1 cellular context compared by ENCODE assay signal in the genomic region with DNA sequence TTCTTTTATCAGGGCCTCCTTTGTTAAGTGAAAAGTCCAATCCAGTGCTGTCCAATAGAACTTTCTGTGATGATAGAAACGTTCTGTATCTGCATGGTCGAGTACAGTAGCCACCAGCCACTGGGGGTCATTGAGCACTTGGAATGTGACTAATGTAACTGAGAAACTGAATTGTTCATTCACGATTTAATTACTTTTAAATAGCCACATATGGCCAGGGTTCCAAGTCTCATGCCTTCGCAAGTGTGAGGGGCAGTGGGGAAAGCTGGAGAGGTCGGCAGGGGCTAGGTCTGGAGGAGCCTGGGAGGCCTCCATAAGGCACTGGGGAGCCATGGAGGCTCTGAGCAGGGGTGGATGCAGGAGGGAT.
TF ChIP-seq lines count a peak whose summit lies in the region.

No MANE protein-coding gene starts in this region.

TF ChIP-seq in HepG2, 621 proteins besides CTCF, POLR2A, EP300 and RAD21:
- TF ChIP-seq ZNF83 (CRISPR knock-in tag; IDR thresholded peaks at IDR 0.05; ENCODE audit: borderline replicate concordance) (no peak), ZHX1 (CRISPR knock-in tag; IDR thresholded peaks at IDR 0.05; ENCODE audit: low read depth) (no peak), ZNF10 (CRISPR knock-in tag; IDR thresholded peaks at IDR 0.05; ENCODE audit: borderline replicate concordance, low read depth) (no peak), AGO1 (IDR thresholded peaks at IDR 0.05; ENCODE audit: low read depth, low read length, poor library complexity, severe bottlenecking) (no peak), ZNF557 (CRISPR knock-in tag; IDR thresholded peaks at IDR 0.05) (no peak), EED (CRISPR knock-in tag; IDR thresholded peaks at IDR 0.05) (no peak), ZNF737 (CRISPR knock-in tag; IDR thresholded peaks at IDR 0.05; ENCODE audit: borderline replicate concordance) (no peak), ZNF296 (CRISPR knock-in tag; conservative IDR thresholded peaks at IDR 0.05) (no peak), ZNF138 (CRISPR knock-in tag; IDR thresholded peaks at IDR 0.05; ENCODE audit: low read depth) (no peak)
- TF ChIP-seq, protein P1, sequence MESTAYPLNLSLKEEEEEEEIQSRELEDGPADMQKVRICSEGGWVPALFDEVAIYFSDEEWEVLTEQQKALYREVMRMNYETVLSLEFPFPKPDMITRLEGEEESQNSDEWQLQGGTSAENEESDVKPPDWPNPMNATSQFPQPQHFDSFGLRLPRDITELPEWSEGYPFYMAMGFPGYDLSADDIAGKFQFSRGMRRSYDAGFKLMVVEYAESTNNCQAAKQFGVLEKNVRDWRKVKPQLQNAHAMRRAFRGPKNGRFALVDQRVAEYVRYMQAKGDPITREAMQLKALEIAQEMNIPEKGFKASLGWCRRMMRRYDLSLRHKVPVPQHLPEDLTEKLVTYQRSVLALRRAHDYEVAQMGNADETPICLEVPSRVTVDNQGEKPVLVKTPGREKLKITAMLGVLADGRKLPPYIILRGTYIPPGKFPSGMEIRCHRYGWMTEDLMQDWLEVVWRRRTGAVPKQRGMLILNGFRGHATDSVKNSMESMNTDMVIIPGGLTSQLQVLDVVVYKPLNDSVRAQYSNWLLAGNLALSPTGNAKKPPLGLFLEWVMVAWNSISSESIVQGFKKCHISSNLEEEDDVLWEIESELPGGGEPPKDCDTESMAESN (CRISPR knock-in tag; conservative IDR thresholded peaks at IDR 0.05): no peak
- TF ChIP-seq, protein P2, sequence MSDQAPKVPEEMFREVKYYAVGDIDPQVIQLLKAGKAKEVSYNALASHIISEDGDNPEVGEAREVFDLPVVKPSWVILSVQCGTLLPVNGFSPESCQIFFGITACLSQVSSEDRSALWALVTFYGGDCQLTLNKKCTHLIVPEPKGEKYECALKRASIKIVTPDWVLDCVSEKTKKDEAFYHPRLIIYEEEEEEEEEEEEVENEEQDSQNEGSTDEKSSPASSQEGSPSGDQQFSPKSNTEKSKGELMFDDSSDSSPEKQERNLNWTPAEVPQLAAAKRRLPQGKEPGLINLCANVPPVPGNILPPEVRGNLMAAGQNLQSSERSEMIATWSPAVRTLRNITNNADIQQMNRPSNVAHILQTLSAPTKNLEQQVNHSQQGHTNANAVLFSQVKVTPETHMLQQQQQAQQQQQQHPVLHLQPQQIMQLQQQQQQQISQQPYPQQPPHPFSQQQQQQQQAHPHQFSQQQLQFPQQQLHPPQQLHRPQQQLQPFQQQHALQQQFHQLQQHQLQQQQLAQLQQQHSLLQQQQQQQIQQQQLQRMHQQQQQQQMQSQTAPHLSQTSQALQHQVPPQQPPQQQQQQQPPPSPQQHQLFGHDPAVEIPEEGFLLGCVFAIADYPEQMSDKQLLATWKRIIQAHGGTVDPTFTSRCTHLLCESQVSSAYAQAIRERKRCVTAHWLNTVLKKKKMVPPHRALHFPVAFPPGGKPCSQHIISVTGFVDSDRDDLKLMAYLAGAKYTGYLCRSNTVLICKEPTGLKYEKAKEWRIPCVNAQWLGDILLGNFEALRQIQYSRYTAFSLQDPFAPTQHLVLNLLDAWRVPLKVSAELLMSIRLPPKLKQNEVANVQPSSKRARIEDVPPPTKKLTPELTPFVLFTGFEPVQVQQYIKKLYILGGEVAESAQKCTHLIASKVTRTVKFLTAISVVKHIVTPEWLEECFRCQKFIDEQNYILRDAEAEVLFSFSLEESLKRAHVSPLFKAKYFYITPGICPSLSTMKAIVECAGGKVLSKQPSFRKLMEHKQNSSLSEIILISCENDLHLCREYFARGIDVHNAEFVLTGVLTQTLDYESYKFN (CRISPR knock-in tag; conservative IDR thresholded peaks at IDR 0.05): no peak
